9 cellular contexts compared by ENCODE assay signal in the genomic region with DNA sequence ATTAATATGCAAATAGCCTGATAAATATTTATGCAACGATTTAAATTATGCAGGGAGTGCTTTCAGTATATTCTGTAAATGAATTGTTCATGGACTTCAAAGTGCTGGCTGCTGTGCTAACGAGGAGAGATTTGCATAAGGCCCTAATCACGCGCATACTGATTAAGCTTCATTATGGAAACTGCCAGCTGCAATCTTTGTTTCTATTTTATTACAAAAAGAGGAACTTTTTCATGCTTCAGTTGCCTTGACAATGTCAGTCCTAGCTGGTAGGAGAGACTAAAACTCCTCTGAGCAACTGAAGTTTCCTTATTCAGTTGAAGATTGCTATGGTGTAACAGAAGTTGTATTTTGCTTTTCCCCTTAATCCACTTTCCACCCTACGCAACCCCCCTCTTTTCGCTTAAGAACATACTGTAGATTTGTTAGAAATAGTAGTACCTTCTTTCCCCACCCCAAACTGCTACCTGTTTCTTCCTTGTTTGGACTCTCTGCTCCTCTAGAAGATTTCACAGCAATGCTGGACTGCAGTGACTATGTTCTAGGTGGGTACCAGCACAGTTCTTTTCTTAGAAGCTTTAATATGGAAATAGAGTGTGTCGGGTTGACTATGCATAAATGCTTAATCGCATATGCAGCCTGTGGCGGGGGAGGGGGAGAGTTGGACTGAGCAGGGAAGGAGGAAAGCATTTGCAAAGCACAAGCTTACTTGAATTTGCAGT.
A peak's percentile ranks its signal among the peaks of the same experiment; 100 is the strongest.
DNase-seq lines count a peak whose midpoint lies in the region; ATAC-seq, FAIRE-seq and TF ChIP-seq lines count a peak whose summit lies in the region.
"Had no signal": no experiment of that assay in that cellular context is flagged by ENCODE, and none has a peak within 500 bp of the region (broad histone marks: within the 10 kb centered on the region; RNA-seq: fewer than 3 reads in every experiment).

No MANE protein-coding gene starts in this region.

- H3K27ac ChIP-seq in foreskin keratinocyte, result no peak overlapping the region

- H3K4me1 Mint-ChIP-seq in IgD-negative memory B cell, result peaks cover 43 to 47% (median 46%) of the 10 kb centered on the region in 3 donors
- peaks cover 39% of the 10 kb centered on the region for H3K4me1 Mint-ChIP-seq in dendritic cell treated with granulocyte-macrophage colony-stimulating factor and Interleukin-4, amounts not matched to agents 40 ng/mL and 50 ng/mL, for 4 days (ENCODE audit: low read depth)

- H3K9me3 Mint-ChIP-seq in IgD-negative memory B cell, result peaks cover 8 to 12% (median 10%) of the 10 kb centered on the region in 3 donors
- H3K9me3 Mint-ChIP-seq in dendritic cell treated with granulocyte-macrophage colony-stimulating factor and Interleukin-4, amounts not matched to agents 40 ng/mL and 50 ng/mL, for 4 days, result peaks cover 18% of the 10 kb centered on the region

- H3K27ac Mint-ChIP-seq in IgD-negative memory B cell, result peak overlapping the region; percentile 80 to 97 (median 85)
- H3K27ac Mint-ChIP-seq in dendritic cell treated with granulocyte-macrophage colony-stimulating factor and Interleukin-4, amounts not matched to agents 40 ng/mL and 50 ng/mL, for 4 days, result peak overlapping the region; percentile 66

- H3K36me3 Mint-ChIP-seq in IgD-negative memory B cell, result peaks cover 10% of the 10 kb centered on the region
- peaks cover 15% of the 10 kb centered on the region for H3K36me3 Mint-ChIP-seq in dendritic cell treated with granulocyte-macrophage colony-stimulating factor and Interleukin-4, amounts not matched to agents 40 ng/mL and 50 ng/mL, for 4 days (ENCODE audit: low read depth)

- intact Hi-C loops in dendritic cell treated with granulocyte-macrophage colony-stimulating factor and Interleukin-4, amounts not matched to agents 40 ng/mL and 50 ng/mL, for 4 days (cut with micrococcal nuclease), result no loop called here

- ATAC-seq in GM21717 (IDR thresholded peaks at IDR 0.05; ENCODE audit: unreplicated experiment) (peak; percentile 63), foreskin keratinocyte (no peak)

- H3K27me3 Mint-ChIP-seq in IgD-negative memory B cell, result no peaks in the 10 kb centered on the region
- H3K27me3 Mint-ChIP-seq in dendritic cell treated with granulocyte-macrophage colony-stimulating factor and Interleukin-4, amounts not matched to agents 40 ng/mL and 50 ng/mL, for 4 days, result no peaks in the 10 kb centered on the region

- no peaks in the 10 kb centered on the region for H3K4me1 ChIP-seq in foreskin keratinocyte

- DNase-seq in GM12892 (ENCODE audit: insufficient read length) (peak; percentile 10), activated T-cell treated with anti-CD3 and anti-CD28 coated beads for 4 hours (no peak), foreskin keratinocyte (no peak), NCI-H2227 treated with DMSO at 0.1 percent for 48 hours (lab: John Stamatoyannopoulos, UW) (no peak)
- no peak for DNase-seq in activated CD4-positive, alpha-beta T cell treated with anti-CD3 and anti-CD28 coated beads, Interleukin-2, amount 50 U/mL, for 4 hours

- H3K27me3 ChIP-seq in foreskin keratinocyte, result no peaks in the 10 kb centered on the region

- TF ChIP-seq CTCF in foreskin keratinocyte (conservative IDR thresholded peaks at IDR 0.05), result no peak

- peak; percentile 54 for TF ChIP-seq POLR2A in GM12892 (IDR thresholded peaks at IDR 0.05; ENCODE audit: low read depth, low read length)

- FAIRE-seq in GM12892 (lab: Jason Lieb, UNC), result peak; percentile 96
- FAIRE-seq: colon had no signal

- peak overlapping the region; percentile 86 to 97 (median 91) for H3K4me3 Mint-ChIP-seq in IgD-negative memory B cell
- H3K4me3 Mint-ChIP-seq in dendritic cell treated with granulocyte-macrophage colony-stimulating factor and Interleukin-4, amounts not matched to agents 40 ng/mL and 50 ng/mL, for 4 days, result peak overlapping the region; percentile 79
